Comparison of ENCODE assay signal across 8 cellular contexts in the genomic region with DNA sequence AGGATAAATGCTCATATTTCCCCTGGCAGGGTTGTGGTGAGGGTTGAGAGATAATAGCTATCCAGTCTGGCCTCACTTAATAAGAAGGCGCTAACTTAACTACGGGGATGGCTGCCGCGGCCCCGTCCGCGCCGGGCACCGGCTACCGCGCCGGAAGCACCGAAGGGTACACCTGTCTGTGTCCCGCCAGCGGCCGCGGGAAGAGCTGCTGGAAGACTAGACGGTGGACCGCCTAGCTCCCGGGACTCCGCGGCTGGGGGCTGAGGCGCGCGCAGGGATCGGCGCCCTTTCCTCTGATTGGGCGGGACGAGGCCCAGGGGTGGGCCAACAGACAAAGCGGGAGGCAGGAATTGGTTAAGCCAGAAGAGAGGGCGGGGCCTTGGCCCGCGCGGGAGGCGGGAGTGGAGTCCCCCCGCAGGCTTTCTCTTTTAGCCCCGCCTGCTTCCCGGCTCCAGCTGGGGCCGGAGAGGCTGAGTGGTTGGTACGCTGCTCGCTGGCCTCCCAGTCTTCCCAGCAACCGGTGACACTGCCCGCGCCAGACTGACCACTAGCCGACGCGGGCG. TPM values are rescaled to one million over a fixed set of nuclear protein-coding genes. Genes with fewer than 3 reads are reported as not detected.
A peak's percentile ranks its signal among the peaks of the same experiment; 100 is the strongest.
DNase-seq lines count a peak whose midpoint lies in the region; ATAC-seq and TF ChIP-seq lines count a peak whose summit lies in the region.

TSS of gene ZNF672 (plus strand) at position 431 of the 563 bp plus-strand sequence. CDS start 9,051 bp downstream, outside the sequence.

- DNase-seq in BJ (ENCODE audit: low read depth): peak; percentile 89
- peak; percentile 93 for DNase-seq in GM19240 (ENCODE audit: insufficient read length, low spot score)
- DNase-seq in NCI-H524 (lab: John Stamatoyannopoulos, UW): peak; percentile 91 to 96
- DNase-seq in activated CD4-positive, alpha-beta T cell treated with anti-CD3 and anti-CD28 coated beads for 24 hours (ENCODE audit: low read depth in 2 of 2): peak; percentile 90 to 91
- DNase-seq in cerebellum (ENCODE audit: low spot score): peak; percentile 99
- peak; percentile 97 for DNase-seq in kidney glomerular epithelial cell (lab: John Stamatoyannopoulos, UW)
- DNase-seq in stimulated activated CD4-positive, alpha-beta T cell treated with anti-CD3 and anti-CD28 coated beads, Interleukin-15, amount 100 ng/mL, for 48 hours (ENCODE audit: low read depth in 2 of 2): peak; percentile 87 to 93

- H3K27me3 ChIP-seq in BJ (ENCODE audit: control insufficient read depth, insufficient read depth, low read length): no peaks in the 10 kb centered on the region

- POLR2A ChIA-PET in BJ (lab: Charles Lee): interaction anchor here (0.6 to 1.2 kb wide), 3 partner anchors 9 to 21 kb away, joined by 3 to 5 read pairs (median 3); partner anchors contain the start of gene ZNF692

- peak; percentile 87 for ATAC-seq in HG03457 (IDR thresholded peaks at IDR 0.05; ENCODE audit: unreplicated experiment)

- CTCF ChIA-PET in BJ (lab: Yijun Ruan, JAX): interaction anchor here (3.1 to 3.8 kb wide), 2 partner anchors 11 to 21 kb away, joined by 17 to 21 read pairs; partner anchors contain the start of genes SH3BP5L and ZNF692

- no peak for TF ChIP-seq CTCF in BJ (IDR thresholded peaks at IDR 0.05; ENCODE audit: insufficient read depth, low read depth, low read length)

- H3K36me3 ChIP-seq in BJ (ENCODE audit: control insufficient read depth, insufficient read depth, low read length): peaks cover under 1% of the 10 kb centered on the region; the same call in 1 of the 2 replicates

- peak within 1 kb of the TSS; percentile 97 for H3K4me3 ChIP-seq in BJ (ENCODE audit: low read depth, low read length)

RNA-seq across cellular contexts. Expression of gene ZNF672, which starts in this region (rescaled TPM):
- 13.9 and 17.1 TPM in 2 replicates for polyA plus RNA-seq in BJ (2011; rRNA removed)
- polyA minus RNA-seq in BJ (2011; rRNA and poly(A)+ RNA removed): 13.2 and 16.0 TPM in 2 replicates
- 16.1 TPM for total RNA-seq in cerebellum

Comparison
In these comparisons a context has a peak if more than half of its experiments do, and no peak if none do; other contexts are left out.
1. Peak in every context shown above with its lines: DNase-seq, ATAC-seq and H3K4me3 ChIP-seq.